44 cellular contexts compared by ENCODE assay signal in genomic region chr21:30590297-30590696, GRCh38. TPM values are rescaled to one million over a fixed set of nuclear protein-coding genes. Genes with fewer than 3 reads are reported as not detected.
"Had no signal": no experiment of that assay in that cellular context is flagged by ENCODE, and none has a peak within 500 bp of the region (broad histone marks: within the 10 kb centered on the region; RNA-seq: fewer than 3 reads in every experiment).

Gene KRTAP22-2, minus strand, starts transcription at chr21:30590397.

- H3K36me3 ChIP-seq: adrenal gland, ascending aorta, brain microvascular endothelial cell, breast epithelium, cardiac muscle cell had no signal

- H3K4me1 Mint-ChIP-seq: activated naive CD4-positive, alpha-beta T cell treated with anti-CD3 and anti-CD28 coated beads, Interleukin-2, amount 10 ng/mL, durations not matched to agents 7 days and 5 days; activated naive CD4-positive, alpha-beta T cell treated with anti-CD3 and anti-CD28 coated beads, Interleukin-2, amount 50 U/mL, for 24 hours; activated naive CD8-positive, alpha-beta T cell treated with anti-CD3 and anti-CD28 coated beads, Interleukin-2, amount 10 ng/mL, durations not matched to agents 7 days and 5 days; activated naive CD8-positive, alpha-beta T cell treated with anti-CD3 and anti-CD28 coated beads, Interleukin-2, amount 50 U/mL, for 24 hours; activated T-helper 17 cell treated with anti-CD3 and anti-CD28 coated beads, Interleukin-2, amount 50 U/mL, for 72 hours; brain; central memory CD8-positive, alpha-beta T cell had no signal

- H3K9me3 Mint-ChIP-seq: activated naive CD4-positive, alpha-beta T cell treated with anti-CD3 and anti-CD28 coated beads for 36 hours; activated naive CD4-positive, alpha-beta T cell treated with anti-CD3 and anti-CD28 coated beads, Interleukin-2, amount 10 ng/mL, durations not matched to agents 7 days and 5 days; activated naive CD4-positive, alpha-beta T cell treated with anti-CD3 and anti-CD28 coated beads, Interleukin-2, amount 50 U/mL, for 24 hours; activated naive CD4-positive, alpha-beta T cell treated with anti-CD3 and anti-CD28 coated beads, Interleukin-2, amount 50 U/mL, for 72 hours; activated naive CD8-positive, alpha-beta T cell treated with anti-CD3 and anti-CD28 coated beads for 36 hours; activated naive CD8-positive, alpha-beta T cell treated with anti-CD3 and anti-CD28 coated beads, Interleukin-2, amount 10 ng/mL, durations not matched to agents 7 days and 5 days; activated naive CD8-positive, alpha-beta T cell treated with anti-CD3 and anti-CD28 coated beads, Interleukin-2, amount 50 U/mL, for 24 hours; activated T-cell treated with anti-CD3 and anti-CD28 coated beads, Interleukin-2, amount 50 U/mL, for 24 hours; activated T-cell treated with anti-CD3 and anti-CD28 coated beads, Interleukin-2, amount 50 U/mL, for 4 hours; activated T-cell treated with anti-CD3 and anti-CD28 coated beads, Interleukin-2, amount 50 U/mL, for 72 hours; activated T-helper 1 cell treated with anti-CD3 and anti-CD28 coated beads, Interleukin-12 subunit alpha, Interleukin-12 subunit beta, Interleukin-2, Interleukin-4 antibody, amounts not matched to agents 30 ng/mL and 10 ng/mL and 1 ng/mL, durations not matched to agents 14 hours and 24 hours and 36 hours; activated T-helper 17 cell treated with anti-CD3 and anti-CD28 coated beads, Interleukin-2, amount 50 U/mL, for 72 hours; activated T-helper 2 cell treated with anti-CD3 and anti-CD28 coated beads, Interferon-gamma antibody, Interleukin-2, Interleukin-4, amounts not matched to agents 10 μg/mL and 5 μg/mL and 100 μg/mL, durations not matched to agents 14 hours and 24 hours and 36 hours; brain had no signal

- H3K4me3 Mint-ChIP-seq: activated naive CD4-positive, alpha-beta T cell treated with anti-CD3 and anti-CD28 coated beads for 36 hours; activated naive CD4-positive, alpha-beta T cell treated with anti-CD3 and anti-CD28 coated beads, Interleukin-2, amount 10 ng/mL, durations not matched to agents 7 days and 5 days; activated naive CD4-positive, alpha-beta T cell treated with anti-CD3 and anti-CD28 coated beads, Interleukin-2, amount 50 U/mL, for 24 hours; activated naive CD8-positive, alpha-beta T cell; activated naive CD8-positive, alpha-beta T cell treated with anti-CD3 and anti-CD28 coated beads for 36 hours; activated naive CD8-positive, alpha-beta T cell treated with anti-CD3 and anti-CD28 coated beads, Interleukin-2, amount 10 ng/mL, durations not matched to agents 7 days and 5 days; activated naive CD8-positive, alpha-beta T cell treated with anti-CD3 and anti-CD28 coated beads, Interleukin-2, amount 50 U/mL, for 24 hours; activated T-cell treated with anti-CD3 and anti-CD28 coated beads, Interleukin-2, amount 50 U/mL, for 24 hours; activated T-cell treated with anti-CD3 and anti-CD28 coated beads, Interleukin-2, amount 50 U/mL, for 4 hours; activated T-cell treated with anti-CD3 and anti-CD28 coated beads, Interleukin-2, amount 50 U/mL, for 72 hours; activated T-helper 1 cell treated with anti-CD3 and anti-CD28 coated beads, Interleukin-12 subunit alpha, Interleukin-12 subunit beta, Interleukin-2, Interleukin-4 antibody, amounts not matched to agents 30 ng/mL and 10 ng/mL and 1 ng/mL, durations not matched to agents 14 hours and 24 hours and 36 hours; activated T-helper 17 cell treated with anti-CD3 and anti-CD28 coated beads, Interleukin-2, amount 50 U/mL, for 72 hours; brain; central memory CD8-positive, alpha-beta T cell had no signal

- ATAC-seq: activated naive CD8-positive, alpha-beta T cell treated with anti-CD3 and anti-CD28 coated beads, Interleukin-2, amount 50 U/mL, for 24 hours; activated T-cell treated with anti-CD3 and anti-CD28 coated beads, Interleukin-2, amount 50 U/mL, for 4 hours; activated T-cell treated with anti-CD3 and anti-CD28 coated beads, Interleukin-2, amount 50 U/mL, for 72 hours; activated T-helper 17 cell treated with anti-CD3 and anti-CD28 coated beads, Interleukin-2, amount 50 U/mL, for 72 hours; body of pancreas had no signal

- H3K27ac ChIP-seq: adrenal gland, ascending aorta, body of pancreas, brain microvascular endothelial cell, breast epithelium, cardiac muscle cell had no signal

- H3K36me3 Mint-ChIP-seq: activated naive CD4-positive, alpha-beta T cell treated with anti-CD3 and anti-CD28 coated beads, Interleukin-2, amount 10 ng/mL, durations not matched to agents 7 days and 5 days; activated naive CD4-positive, alpha-beta T cell treated with anti-CD3 and anti-CD28 coated beads, Interleukin-2, amount 50 U/mL, for 24 hours; activated naive CD4-positive, alpha-beta T cell treated with anti-CD3 and anti-CD28 coated beads, Interleukin-2, amount 50 U/mL, for 72 hours; activated naive CD8-positive, alpha-beta T cell; activated naive CD8-positive, alpha-beta T cell treated with anti-CD3 and anti-CD28 coated beads for 36 hours; activated naive CD8-positive, alpha-beta T cell treated with anti-CD3 and anti-CD28 coated beads, Interleukin-2, amount 10 ng/mL, durations not matched to agents 7 days and 5 days; brain had no signal

- H3K4me3 ChIP-seq: adrenal gland, ascending aorta, body of pancreas, breast epithelium, cardiac muscle cell had no signal

- DNase-seq: activated effector memory CD4-positive, alpha-beta T cell treated with anti-CD3 and anti-CD28 coated beads, Interleukin-2, amount 50 U/mL, for 16 hours; activated effector memory CD4-positive, alpha-beta T cell treated with Interleukin-2 at 50 U/mL for 16 hours; activated gamma-delta T cell; activated gamma-delta T cell treated with Interleukin-2 at 50 U/mL for 16 hours; activated naive CD4-positive, alpha-beta T cell; activated naive CD4-positive, alpha-beta T cell treated with anti-CD3 and anti-CD28 coated beads for 36 hours; activated naive CD4-positive, alpha-beta T cell treated with anti-CD3 and anti-CD28 coated beads, Interleukin-2, amount 10 ng/mL, durations not matched to agents 7 days and 5 days; activated naive CD4-positive, alpha-beta T cell treated with anti-CD3 and anti-CD28 coated beads, Interleukin-2, amount 50 U/mL, for 16 hours; activated naive CD4-positive, alpha-beta T cell treated with Interleukin-2 at 50 U/mL for 16 hours; activated naive CD8-positive, alpha-beta T cell treated with anti-CD3 and anti-CD28 coated beads for 36 hours; activated naive CD8-positive, alpha-beta T cell treated with anti-CD3 and anti-CD28 coated beads, Interleukin-2, amount 10 ng/mL, durations not matched to agents 7 days and 5 days; activated naive CD8-positive, alpha-beta T cell treated with anti-CD3 and anti-CD28 coated beads, Interleukin-2, amount 50 U/mL, for 24 hours; activated T-cell treated with anti-CD3 and anti-CD28 coated beads, Interleukin-2, amount 50 U/mL, for 1 hour; activated T-cell treated with anti-CD3 and anti-CD28 coated beads, Interleukin-2, amount 50 U/mL, for 24 hours; activated T-cell treated with anti-CD3 and anti-CD28 coated beads, Interleukin-2, amount 50 U/mL, for 4 hours; activated T-cell treated with anti-CD3 and anti-CD28 coated beads, Interleukin-2, amount 50 U/mL, for 48 hours; activated T-cell treated with anti-CD3 and anti-CD28 coated beads, Interleukin-2, amount 50 U/mL, for 72 hours; adrenal gland; amniotic stem cell; amygdala; anterior cingulate cortex; aorta; body of pancreas; brain microvascular endothelial cell; caudate nucleus; central memory CD4-positive, alpha-beta T cell; cerebellar nuclear complex had no signal

- H3K27ac Mint-ChIP-seq: activated naive CD4-positive, alpha-beta T cell treated with anti-CD3 and anti-CD28 coated beads for 36 hours; activated naive CD4-positive, alpha-beta T cell treated with anti-CD3 and anti-CD28 coated beads, Interleukin-2, amount 10 ng/mL, durations not matched to agents 7 days and 5 days; activated naive CD4-positive, alpha-beta T cell treated with anti-CD3 and anti-CD28 coated beads, Interleukin-2, amount 50 U/mL, for 24 hours; activated naive CD4-positive, alpha-beta T cell treated with anti-CD3 and anti-CD28 coated beads, Interleukin-2, amount 50 U/mL, for 72 hours; activated naive CD8-positive, alpha-beta T cell; activated naive CD8-positive, alpha-beta T cell treated with anti-CD3 and anti-CD28 coated beads for 36 hours; activated naive CD8-positive, alpha-beta T cell treated with anti-CD3 and anti-CD28 coated beads, Interleukin-2, amount 10 ng/mL, durations not matched to agents 7 days and 5 days; activated naive CD8-positive, alpha-beta T cell treated with anti-CD3 and anti-CD28 coated beads, Interleukin-2, amount 50 U/mL, for 24 hours; activated T-cell treated with anti-CD3 and anti-CD28 coated beads, Interleukin-2, amount 50 U/mL, for 24 hours; activated T-cell treated with anti-CD3 and anti-CD28 coated beads, Interleukin-2, amount 50 U/mL, for 72 hours; activated T-helper 1 cell treated with anti-CD3 and anti-CD28 coated beads, Interleukin-12 subunit alpha, Interleukin-12 subunit beta, Interleukin-2, Interleukin-4 antibody, amounts not matched to agents 30 ng/mL and 10 ng/mL and 1 ng/mL, durations not matched to agents 14 hours and 24 hours and 36 hours; activated T-helper 17 cell treated with anti-CD3 and anti-CD28 coated beads, Interleukin-2, amount 50 U/mL, for 72 hours; activated T-helper 2 cell treated with anti-CD3 and anti-CD28 coated beads, Interferon-gamma antibody, Interleukin-2, Interleukin-4, amounts not matched to agents 10 μg/mL and 5 μg/mL and 100 μg/mL, durations not matched to agents 14 hours and 24 hours and 36 hours; brain had no signal

- H3K27me3 ChIP-seq: adrenal gland, ascending aorta, body of pancreas, brain microvascular endothelial cell, breast epithelium, cardiac muscle cell had no signal

- H3K27me3 Mint-ChIP-seq: activated naive CD4-positive, alpha-beta T cell treated with anti-CD3 and anti-CD28 coated beads, Interleukin-2, amount 10 ng/mL, durations not matched to agents 7 days and 5 days; activated naive CD4-positive, alpha-beta T cell treated with anti-CD3 and anti-CD28 coated beads, Interleukin-2, amount 50 U/mL, for 24 hours; activated naive CD8-positive, alpha-beta T cell; activated naive CD8-positive, alpha-beta T cell treated with anti-CD3 and anti-CD28 coated beads for 36 hours; activated naive CD8-positive, alpha-beta T cell treated with anti-CD3 and anti-CD28 coated beads, Interleukin-2, amount 10 ng/mL, durations not matched to agents 7 days and 5 days; activated naive CD8-positive, alpha-beta T cell treated with anti-CD3 and anti-CD28 coated beads, Interleukin-2, amount 50 U/mL, for 24 hours; activated T-cell treated with anti-CD3 and anti-CD28 coated beads, Interleukin-2, amount 50 U/mL, for 24 hours; activated T-helper 17 cell treated with anti-CD3 and anti-CD28 coated beads, Interleukin-2, amount 50 U/mL, for 72 hours; central memory CD8-positive, alpha-beta T cell had no signal

- H3K4me1 ChIP-seq: adrenal gland, ascending aorta, body of pancreas, breast epithelium had no signal

RNA-seq across cellular contexts. Expression of gene KRTAP22-2, which starts in this region (rescaled TPM):
- total RNA-seq: activated naive CD4-positive, alpha-beta T cell treated with anti-CD3 and anti-CD28 coated beads for 36 hours; activated naive CD4-positive, alpha-beta T cell treated with anti-CD3 and anti-CD28 coated beads, Interleukin-2, amount 50 U/mL, for 72 hours; activated naive CD8-positive, alpha-beta T cell treated with anti-CD3 and anti-CD28 coated beads for 36 hours; activated naive CD8-positive, alpha-beta T cell treated with anti-CD3 and anti-CD28 coated beads, Interleukin-2, amount 10 ng/mL, durations not matched to agents 7 days and 5 days; activated T-cell treated with anti-CD3 and anti-CD28 coated beads, Interleukin-2, amount 50 U/mL, for 4 hours; activated T-cell treated with anti-CD3 and anti-CD28 coated beads, Interleukin-2, amount 50 U/mL, for 72 hours; activated T-helper 1 cell treated with anti-CD3 and anti-CD28 coated beads, Interleukin-12 subunit alpha, Interleukin-12 subunit beta, Interleukin-2, Interleukin-4 antibody, amounts not matched to agents 30 ng/mL and 10 ng/mL and 1 ng/mL, durations not matched to agents 14 hours and 24 hours and 36 hours; activated T-helper 17 cell treated with anti-CD3 and anti-CD28 coated beads, Interleukin-2, amount 50 U/mL, for 72 hours; activated T-helper 2 cell treated with anti-CD3 and anti-CD28 coated beads, Interferon-gamma antibody, Interleukin-2, Interleukin-4, amounts not matched to agents 10 μg/mL and 5 μg/mL and 100 μg/mL, durations not matched to agents 14 hours and 24 hours and 36 hours; adrenal gland; aorta; ascending aorta; astrocyte; body of pancreas; breast epithelium; bronchial epithelial cell; cardiac muscle cell; cardiac septum; cerebellum; chondrocyte had no signal
- polyA plus RNA-seq: adipose tissue, adrenal gland, aorta, cardiac muscle cell had no signal
